Comparison of ENCODE assay signal across 8 cellular contexts in genomic region chrX:70998402-70999027, GRCh38.
DNase-seq lines count a peak whose midpoint lies in the region; ATAC-seq and TF ChIP-seq lines count a peak whose summit lies in the region.

No MANE protein-coding gene starts in this region.

- POLR2A ChIA-PET in AG04450 (lab: Yijun Ruan, JAX) = no interaction called here

- CTCF ChIA-PET in AG04450 (lab: Charles Lee) = interaction anchor here (0.6 to 2.4 kb wide), 7 partner anchors 11 to 184 kb away, joined by 3 to 28 read pairs (median 4); no protein-coding TSS in a partner anchor

- H3K36me3 ChIP-seq in RWPE2 (ENCODE audit: low read depth) (no peaks in the 10 kb centered on the region), smooth muscle cell (ENCODE audit: low read depth) (no peaks in the 10 kb centered on the region)

- intact Hi-C loops in left colon (cut with DNase I, micrococcal nuclease) = no loop called here

- no peaks in the 10 kb centered on the region for H3K79me2 ChIP-seq in smooth muscle cell (ENCODE audit: low read depth)

- 32% methylated on average over 7 of the region's 7 CpGs for WGBS in smooth muscle cell (ENCODE audit: low lambda C conversion rate)

- H3K9ac ChIP-seq in smooth muscle cell (ENCODE audit: low read depth) = no peak overlapping the region

- no peak overlapping the region for H3K4me2 ChIP-seq in smooth muscle cell

- H3K27me3 ChIP-seq in AG04450 (ENCODE audit: control insufficient read depth, insufficient read depth, low read length) (no peaks in the 10 kb centered on the region), RWPE2 (ENCODE audit: insufficient read depth, poor library complexity, severe bottlenecking) (no peaks in the 10 kb centered on the region), smooth muscle cell (ENCODE audit: low read depth) (no peaks in the 10 kb centered on the region)

- H3K9me3 ChIP-seq in AG04450 (ENCODE audit: control insufficient read depth, insufficient read depth, low read length) (no peaks in the 10 kb centered on the region), RWPE2 (ENCODE audit: severe bottlenecking) (no peaks in the 10 kb centered on the region), smooth muscle cell (replicated peaks; ENCODE audit: low read depth) (no peaks in the 10 kb centered on the region)

- no peak overlapping the region for H2AFZ ChIP-seq in smooth muscle cell (ENCODE audit: low read depth)

- no peaks in the 10 kb centered on the region for H4K20me1 ChIP-seq in smooth muscle cell (ENCODE audit: low read depth)

- ATAC-seq in RWPE2 (ENCODE audit: low read depth) (peak; percentile 76), HG03342 (IDR thresholded peaks at IDR 0.05; ENCODE audit: unreplicated experiment) (no peak), left colon (no peak)

- no peaks in the 10 kb centered on the region for H3F3A ChIP-seq in smooth muscle cell (ENCODE audit: low read depth)

- DNase-seq in AG04450 (ENCODE audit: low read depth, low spot score) = no peak
- peak; percentile 2 for DNase-seq in GM10266 (ENCODE audit: extremely low spot score)
- DNase-seq in RWPE2 (ENCODE audit: low spot score) = no peak
- DNase-seq in fibroblast of the aortic adventitia (ENCODE audit: low read depth) = peak; percentile 66
- no peak for DNase-seq in smooth muscle cell (lab: John Stamatoyannopoulos, UW; ENCODE audit: unreplicated experiment)
- DNase-seq in NCI-H2081 treated with DMSO at 0.1 percent for 48 hours (lab: John Stamatoyannopoulos, UW) = no peak
- DNase-seq in left colon = no peak

- no peak overlapping the region for H3K27ac ChIP-seq in AG04450 (ENCODE audit: low read depth, low read length)
- H3K27ac ChIP-seq in RWPE2 (ENCODE audit: poor library complexity, severe bottlenecking) = no peak overlapping the region
- H3K27ac ChIP-seq in smooth muscle cell (ENCODE audit: low read depth) = no peak overlapping the region

- peak; percentile 50 for TF ChIP-seq CTCF in AG04450 (IDR thresholded peaks at IDR 0.05; ENCODE audit: low read depth, low read length)
- TF ChIP-seq CTCF in GM10266 (IDR thresholded peaks at IDR 0.05; ENCODE audit: control insufficient read depth, insufficient read depth, low read depth, missing control alignments) = peak; percentile 35
- TF ChIP-seq CTCF in RWPE2 (IDR thresholded peaks at IDR 0.05; ENCODE audit: poor library complexity, severe bottlenecking) = peak; percentile 50
- peak; percentile 35 for TF ChIP-seq CTCF in fibroblast of the aortic adventitia (IDR thresholded peaks at IDR 0.05; ENCODE audit: insufficient read depth, low read length)
- peak; percentile 27 for TF ChIP-seq CTCF in smooth muscle cell (IDR thresholded peaks at IDR 0.05; ENCODE audit: borderline replicate concordance, insufficient read depth, poor library complexity, severe bottlenecking)

- H3K4me3 ChIP-seq in AG04450 (ENCODE audit: low read depth, low read length) (no peak overlapping the region), RWPE2 (ENCODE audit: severe bottlenecking) (no peak overlapping the region), fibroblast of the aortic adventitia (ENCODE audit: low read depth, low read length) (no peak overlapping the region), smooth muscle cell (no peak overlapping the region)

- H3K4me1 ChIP-seq in RWPE2 (ENCODE audit: insufficient read depth, poor library complexity, severe bottlenecking) (peaks cover 7% of the 10 kb centered on the region), smooth muscle cell (ENCODE audit: low read depth) (no peaks in the 10 kb centered on the region)

Comparison
In these comparisons a context has a peak if more than half of its experiments do, and no peak if none do; other contexts are left out.
1. DNase-seq: peak in GM10266 (single experiment) and fibroblast of the aortic adventitia (single experiment); none in AG04450 (single experiment), RWPE2 (single experiment), smooth muscle cell (single experiment), NCI-H2081 treated with DMSO at 0.1 percent for 48 hours (single experiment) and left colon (0 of 2).
2. Peak in every context shown above with its lines, with median percentiles within 50 percentile points of each other: CTCF ChIP-seq.